Comparison of ENCODE assay signal across 12 cellular contexts in the genomic region with DNA sequence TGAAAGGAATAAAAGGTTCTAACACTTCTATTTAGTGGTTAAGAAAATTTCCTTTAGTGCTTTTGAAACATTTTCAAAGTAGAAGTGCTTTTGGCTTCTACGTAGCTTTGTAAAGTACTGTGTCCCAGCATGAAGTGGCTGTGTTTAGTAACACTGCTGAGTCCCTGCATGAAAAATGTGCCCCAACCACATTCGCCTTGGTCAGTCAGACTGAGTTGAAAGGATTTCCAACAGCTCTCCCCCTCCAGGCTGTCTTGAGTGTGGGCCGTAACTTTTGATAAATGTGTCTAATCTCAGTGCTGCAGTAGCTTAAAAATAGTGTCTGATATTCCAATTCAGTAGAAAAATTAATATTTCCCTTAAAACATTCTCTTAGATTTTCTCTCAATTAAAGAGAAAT.
DNase-seq lines count a peak whose midpoint lies in the region; ATAC-seq, FAIRE-seq and TF ChIP-seq lines count a peak whose summit lies in the region.
"Had no signal": no experiment of that assay in that cellular context is flagged by ENCODE, and none has a peak within 500 bp of the region (broad histone marks: within the 10 kb centered on the region; RNA-seq: fewer than 3 reads in every experiment).

No MANE protein-coding gene starts in this region.

- H3K4me3 ChIP-seq in choroid plexus epithelial cell (ENCODE audit: low read depth, low read length) (no peak overlapping the region), iPS DF 6.9 (ENCODE audit: low read length) (no peak overlapping the region), smooth muscle cell (peak overlapping the region; percentile 19)
- H3K4me3 ChIP-seq: SJCRH30 had no signal

- no CpG with 5 or more reads among the region's 3 CpGs for WGBS in iPS DF 6.9 (ENCODE audit: insufficient coverage, insufficient read length)
- WGBS in smooth muscle cell (ENCODE audit: low lambda C conversion rate): 0% methylated on average over 3 of the region's 3 CpGs

- peak; percentile 83 for FAIRE-seq in H54 (lab: Jason Lieb, UNC)
- FAIRE-seq: GM12891 had no signal

- DNase-seq in H54 (ENCODE audit: insufficient read length, low spot score) (no peak), choroid plexus epithelial cell (ENCODE audit: low read depth) (peak; percentile 81), iPS DF 6.9 (ENCODE audit: low read depth, low spot score) (peak; percentile 18), smooth muscle cell (lab: John Stamatoyannopoulos, UW; ENCODE audit: unreplicated experiment) (peak; percentile 3), 8988T (no peak), NCI-H2029 treated with DMSO at 0.1 percent for 48 hours (lab: John Stamatoyannopoulos, UW) (no peak)
- DNase-seq: KBM-7, SJCRH30 had no signal

- H3K27ac ChIP-seq in iPS DF 6.9 (ENCODE audit: low read length) (no peak overlapping the region), smooth muscle cell (ENCODE audit: low read depth) (peak overlapping the region; percentile 87)
- H3K27ac ChIP-seq: SJCRH30 had no signal

- peaks cover 11% of the 10 kb centered on the region for H3F3A ChIP-seq in smooth muscle cell (ENCODE audit: low read depth)

- peak overlapping the region; percentile 82 for H3K4me2 ChIP-seq in smooth muscle cell

- H3K36me3 ChIP-seq in iPS DF 6.9 (ENCODE audit: control insufficient read depth, insufficient read depth, low read length): no peaks in the 10 kb centered on the region
- H3K36me3 ChIP-seq in smooth muscle cell (ENCODE audit: low read depth): no peaks in the 10 kb centered on the region
- H3K36me3 ChIP-seq: SJCRH30 had no signal

- no peak for ATAC-seq in GM18858 (IDR thresholded peaks at IDR 0.05; ENCODE audit: unreplicated experiment)
- ATAC-seq in HG02798 (IDR thresholded peaks at IDR 0.05; ENCODE audit: poor library complexity, unreplicated experiment): no peak
- ATAC-seq: activated T-helper 17 cell treated with anti-CD3 and anti-CD28 coated beads, Interleukin-2, amount 50 U/mL, for 72 hours had no signal

- H3K9ac ChIP-seq in smooth muscle cell (ENCODE audit: low read depth): peak overlapping the region; percentile 46

- H4K20me1 ChIP-seq in smooth muscle cell (ENCODE audit: low read depth): no peaks in the 10 kb centered on the region

- H3K9me3 ChIP-seq in iPS DF 6.9 (ENCODE audit: control insufficient read depth, insufficient read depth, low read length) (no peaks in the 10 kb centered on the region), smooth muscle cell (replicated peaks; ENCODE audit: low read depth) (no peaks in the 10 kb centered on the region)
- H3K9me3 ChIP-seq: SJCRH30 had no signal

- H3K4me1 ChIP-seq in iPS DF 6.9 (ENCODE audit: control insufficient read depth, insufficient read depth, low read length): no peaks in the 10 kb centered on the region
- H3K4me1 ChIP-seq in smooth muscle cell (ENCODE audit: low read depth): peaks cover 16% of the 10 kb centered on the region
- H3K4me1 ChIP-seq: SJCRH30 had no signal

- H3K27me3 ChIP-seq in iPS DF 6.9 (ENCODE audit: control insufficient read depth, insufficient read depth, low read length) (no peaks in the 10 kb centered on the region), smooth muscle cell (ENCODE audit: low read depth) (no peaks in the 10 kb centered on the region)
- H3K27me3 ChIP-seq: SJCRH30 had no signal

- H3K79me2 ChIP-seq in smooth muscle cell (ENCODE audit: low read depth): no peaks in the 10 kb centered on the region

- TF ChIP-seq CTCF in choroid plexus epithelial cell (conservative IDR thresholded peaks at IDR 0.05; ENCODE audit: low read depth, low read length) (peak; percentile 35), smooth muscle cell (IDR thresholded peaks at IDR 0.05; ENCODE audit: borderline replicate concordance, insufficient read depth, poor library complexity, severe bottlenecking) (no peak)

- no peak for TF ChIP-seq POLR2A in H54 (IDR thresholded peaks at IDR 0.05; ENCODE audit: low read depth, low read length)

- H2AFZ ChIP-seq in smooth muscle cell (ENCODE audit: low read depth): peak overlapping the region; percentile 56

Comparison
In these comparisons a context has a peak if more than half of its experiments do, and no peak if none do; other contexts are left out.
1. DNase-seq: peak in choroid plexus epithelial cell (single experiment), iPS DF 6.9 (single experiment) and smooth muscle cell (single experiment); none in H54 (single experiment), 8988T (single experiment) and NCI-H2029 treated with DMSO at 0.1 percent for 48 hours (single experiment).